1 cellular context compared by ENCODE assay signal in the genomic region with DNA sequence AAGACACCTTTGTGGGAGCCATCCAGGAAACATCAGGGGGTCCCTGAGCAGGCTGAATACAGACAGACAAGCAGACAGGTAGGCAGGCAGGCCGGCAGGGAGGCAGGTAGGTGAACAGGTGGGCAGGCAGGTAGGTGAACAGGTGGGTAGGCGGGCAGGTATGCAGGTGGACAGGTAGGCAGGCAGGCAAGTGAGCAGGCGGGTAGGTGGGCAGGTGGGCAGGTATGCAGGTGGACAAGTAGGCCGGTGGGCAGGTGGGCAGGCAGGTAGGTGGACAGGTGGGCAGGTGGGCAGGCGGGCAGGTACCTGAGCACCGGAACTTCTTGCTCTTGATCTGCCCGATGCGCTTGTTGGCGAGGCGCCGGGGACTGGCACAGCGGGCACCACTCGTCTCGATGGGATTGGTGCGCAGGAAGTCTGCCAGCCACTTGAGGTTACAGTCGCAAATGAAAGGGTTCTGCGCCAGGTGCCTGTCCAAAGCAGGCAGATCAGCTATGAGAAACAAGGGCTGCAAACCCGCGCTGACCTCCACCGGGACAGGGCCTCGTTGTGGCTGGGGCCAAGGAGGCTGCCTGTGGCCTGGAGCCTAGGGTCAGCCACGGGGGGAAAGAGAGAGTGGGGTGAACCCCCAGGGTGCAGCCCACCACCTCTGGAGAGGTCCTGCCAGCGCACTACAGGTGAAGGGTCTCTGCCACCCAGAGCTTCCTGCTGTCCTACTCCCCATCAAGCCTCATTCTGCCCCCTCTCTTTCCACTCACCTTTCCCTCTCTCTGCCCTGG.
TF ChIP-seq lines count a peak whose summit lies in the region.

No MANE protein-coding gene starts in this region.

TF ChIP-seq in SK-N-SH treated with all-trans-retinoic acid at 6 μM for 48 hours, 23 proteins besides CTCF, POLR2A, EP300 and RAD21 (continued from another document):
- no peak for TF ChIP-seq PPARA (CRISPR knock-in tag; IDR thresholded peaks at IDR 0.05; ENCODE audit: borderline replicate concordance)
- TF ChIP-seq CSDC2 (CRISPR knock-in tag; IDR thresholded peaks at IDR 0.05): no peak
- no peak for TF ChIP-seq ZC3H10 (CRISPR knock-in tag; IDR thresholded peaks at IDR 0.05)
